In genomic region chr1:5872886-5873285, GRCh38 we compare ENCODE assay signal across 8 cellular contexts.
"Had no signal": no experiment of that assay in that cellular context is flagged by ENCODE, and none has a peak within 500 bp of the region (broad histone marks: within the 10 kb centered on the region; RNA-seq: fewer than 3 reads in every experiment).

No MANE protein-coding gene starts in this region.

- ATAC-seq: GM12878 had no signal

- DNase-seq: GDM1, GF-D8 had no signal

- H3K4me3 ChIP-seq: GM12878 had no signal

- FAIRE-seq: G401.6, GM12878, GM12891, GM12892, GM18507, GM19239 had no signal
